ENCODE assay signal across 2 cellular contexts in genomic region chr1:121157609-121158008, GRCh38. TPM values are rescaled to one million over a fixed set of nuclear protein-coding genes. Genes with fewer than 3 reads are reported as not detected.
"Had no signal": no experiment of that assay in that cellular context is flagged by ENCODE, and none has a peak within 500 bp of the region (broad histone marks: within the 10 kb centered on the region; RNA-seq: fewer than 3 reads in every experiment).

No MANE protein-coding gene starts in this region.

RNA-seq across cellular contexts. Expression of gene FAM72B, which starts 26.5 kb away (rescaled TPM):
- total RNA-seq: body of pancreas, bronchial epithelial cell had no signal
